Comparison of ENCODE assay signal across 18 cellular contexts in the genomic region with DNA sequence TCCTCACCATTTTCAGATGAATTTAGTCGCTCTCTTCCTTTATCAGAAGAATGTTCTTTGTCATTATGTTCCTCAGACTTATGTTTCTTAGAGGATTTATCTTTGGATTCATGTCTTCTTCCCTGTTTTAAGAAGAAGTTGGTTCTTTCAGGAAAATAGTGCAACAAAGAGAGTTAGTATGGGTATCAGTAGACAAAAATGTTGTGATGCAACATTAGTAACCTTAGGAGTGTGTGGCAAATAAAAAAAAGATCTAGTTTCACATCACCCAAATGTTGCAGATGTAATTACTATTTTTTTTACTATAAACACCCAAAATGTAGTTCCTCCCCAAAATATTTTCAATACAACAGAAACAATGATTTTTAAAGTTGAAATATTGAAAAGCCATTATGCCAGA. TPM values are rescaled to one million over a fixed set of nuclear protein-coding genes. Genes with fewer than 3 reads are reported as not detected.
DNase-seq lines count a peak whose midpoint lies in the region; ATAC-seq and TF ChIP-seq lines count a peak whose summit lies in the region.
"Had no signal": no experiment of that assay in that cellular context is flagged by ENCODE, and none has a peak within 500 bp of the region (broad histone marks: within the 10 kb centered on the region; RNA-seq: fewer than 3 reads in every experiment).

No MANE protein-coding gene starts in this region.

- H3K27ac ChIP-seq in breast epithelium (no peak overlapping the region), fibroblast of lung (ENCODE audit: insufficient read depth, low read length) (peak overlapping the region; percentile 20)
- no peak overlapping the region for H3K27ac ChIP-seq in CD4-positive, alpha-beta memory T cell (ENCODE audit: low read depth, low read length)
- H3K27ac ChIP-seq: HL-60, neural progenitor cell had no signal

- CTCF ChIA-PET in MCF 10A (lab: Yijun Ruan, JAX): no interaction called here
- CTCF ChIA-PET in CD4-positive, alpha-beta memory T cell (lab: Charles Lee; ENCODE audit: partially characterized antibody): interaction anchor here (0.8 kb wide), 1 partner anchor 47 kb away, joined by 3 read pairs; no protein-coding TSS in a partner anchor

- H3K4me1 ChIP-seq in breast epithelium: peaks cover 4 to 18% of the 10 kb centered on the region in 2 donors
- H3K4me1 ChIP-seq in fibroblast of lung (ENCODE audit: control insufficient read depth, extremely low read depth, insufficient read depth, low read length): peaks cover 5% of the 10 kb centered on the region
- peaks cover 31% of the 10 kb centered on the region for H3K4me1 ChIP-seq in CD4-positive, alpha-beta memory T cell (ENCODE audit: insufficient read depth, low read length)

- H3K36me3 ChIP-seq in breast epithelium: peaks cover 9% of the 10 kb centered on the region
- H3K36me3 ChIP-seq in fibroblast of lung (ENCODE audit: control insufficient read depth, insufficient read depth, low read length): peaks cover 28% of the 10 kb centered on the region
- peaks cover 82% of the 10 kb centered on the region for H3K36me3 ChIP-seq in CD4-positive, alpha-beta memory T cell (ENCODE audit: insufficient read depth, low read length)

- no peak overlapping the region for H3K4me3 Mint-ChIP-seq in MCF 10A (ENCODE audit: unreplicated experiment)
- H3K4me3 Mint-ChIP-seq in activated T-helper 17 cell treated with anti-CD3 and anti-CD28 coated beads, Interleukin-2, amount 50 U/mL, for 72 hours: peak overlapping the region; percentile 8
- H3K4me3 Mint-ChIP-seq in CD4-positive, alpha-beta memory T cell: no peak overlapping the region
- H3K4me3 Mint-ChIP-seq: neural progenitor cell; stimulated activated naive B cell treated with anti-CD40 and anti-IgM and Interleukin-4, amounts not matched to agents 10 μg/mL and 1 μg/mL and 100 μg/mL, for 72 hours had no signal

- H3K79me2 ChIP-seq in fibroblast of lung (ENCODE audit: control insufficient read depth, insufficient read depth, low read length): peaks cover 85% of the 10 kb centered on the region

- no peak overlapping the region for H3K4me3 ChIP-seq in breast epithelium
- no peak overlapping the region for H3K4me3 ChIP-seq in fibroblast of lung (replicated peaks in 1 of 4; ENCODE audit: control extremely low read depth in 1 of 4, insufficient read depth in 1 of 4, low read depth in 3 of 4, low read length in 4 of 4)
- H3K4me3 ChIP-seq in CD4-positive, alpha-beta memory T cell (ENCODE audit: low read length in 2 of 2): no peak overlapping the region
- H3K4me3 ChIP-seq: HAP-1, neural progenitor cell had no signal

- no peaks in the 10 kb centered on the region for H3K9me3 ChIP-seq in breast epithelium
- no peaks in the 10 kb centered on the region for H3K9me3 ChIP-seq in fibroblast of lung (ENCODE audit: control insufficient read depth, insufficient read depth, low read depth, low read length)
- H3K9me3 ChIP-seq in CD4-positive, alpha-beta memory T cell (ENCODE audit: control insufficient read depth in 1 of 2, low read length in 2 of 2): no peaks in the 10 kb centered on the region
- H3K9me3 ChIP-seq: HAP-1 had no signal

- H3K9ac ChIP-seq in fibroblast of lung (ENCODE audit: insufficient read depth, low read length): no peak overlapping the region
- H3K9ac ChIP-seq: neural progenitor cell had no signal

- H4K20me1 ChIP-seq in fibroblast of lung (ENCODE audit: control insufficient read depth, extremely low read depth, insufficient read depth, low read length): peaks cover 12% of the 10 kb centered on the region

- intact Hi-C loops in MCF 10A (cut with micrococcal nuclease) (loop anchor here (2.0 kb wide), 1 partner anchor 18 kb away; a partner anchor contains a TSS), breast epithelium (cut with DNase I; ENCODE audit: low total_unique reads) (loop anchor here (5.0 kb wide), 1 partner anchor 642 kb away; no protein-coding TSS in a partner anchor)
- intact Hi-C loops in CD4-positive, alpha-beta memory T cell (cut with micrococcal nuclease): no loop called here

- no TSS peak for BruUV-seq in MCF 10A (replicated peaks; lab: Mats Ljungman, UMichigan)

- H2AFZ ChIP-seq in fibroblast of lung (ENCODE audit: low read length): no peak overlapping the region
- H2AFZ ChIP-seq: neural progenitor cell had no signal

- no peaks in the 10 kb centered on the region for H3K27me3 ChIP-seq in breast epithelium
- no peaks in the 10 kb centered on the region for H3K27me3 ChIP-seq in fibroblast of lung (ENCODE audit: control insufficient read depth, insufficient read depth, low read length)
- H3K27me3 ChIP-seq in CD4-positive, alpha-beta memory T cell (ENCODE audit: insufficient read depth, low read length): no peaks in the 10 kb centered on the region
- H3K27me3 ChIP-seq: neural progenitor cell had no signal

- POLR2A ChIA-PET in MCF 10A (lab: Yijun Ruan, JAX): interaction anchor here (0.9 to 13.1 kb wide), 4 partner anchors 8 to 47 kb away, joined by 3 to 271 read pairs (median 8); a partner anchor contains a TSS
- POLR2A ChIA-PET in CD4-positive, alpha-beta memory T cell (lab: Charles Lee; ENCODE audit: partially characterized antibody): interaction anchor here (2.6 kb wide), 1 partner anchor 18 kb away, joined by 14 read pairs; a partner anchor contains a TSS

- no peak for TF ChIP-seq POLR2A in breast epithelium (IDR thresholded peaks at IDR 0.05)

- peaks cover 31% of the 10 kb centered on the region for H3K4me1 Mint-ChIP-seq in MCF 10A (ENCODE audit: insufficient read depth, unreplicated experiment)
- H3K4me1 Mint-ChIP-seq in activated T-helper 17 cell treated with anti-CD3 and anti-CD28 coated beads, Interleukin-2, amount 50 U/mL, for 72 hours: peaks cover 18% of the 10 kb centered on the region
- H3K4me1 Mint-ChIP-seq in CD4-positive, alpha-beta memory T cell: peaks cover 33 to 60% (median 45%) of the 10 kb centered on the region in 4 donors

- in situ Hi-C loops in GM13977 (cut with MboI; ENCODE audit: low pct_unique_long_range_greater_than_20kb, low sequenced_read_pairs, unreplicated experiment): no loop called here

- DNase-seq in MCF 10A (ENCODE audit: unreplicated experiment) (no peak), breast epithelium (ENCODE audit: low spot score in 2 of 2) (no peak), fibroblast of lung (ENCODE audit: low read depth in 2 of 2) (no peak), GM13977 (ENCODE audit: low spot score) (no peak)
- no peak for DNase-seq in CD4-positive, alpha-beta memory T cell
- DNase-seq: dermis blood vessel endothelial cell; NCI-H2081; NCI-H510A; retina; stimulated activated CD4-positive, alpha-beta T cell treated with anti-CD3 and anti-CD28 coated beads, Interleukin-15, amount 100 ng/mL, for 24 hours; stimulated activated naive B cell treated with anti-CD40 and anti-IgM and Interleukin-4, amounts not matched to agents 10 μg/mL and 1 μg/mL and 100 μg/mL, for 72 hours; trophoblast cell had no signal

- H3K9me3 Mint-ChIP-seq in MCF 10A (ENCODE audit: unreplicated experiment): no peaks in the 10 kb centered on the region
- no peaks in the 10 kb centered on the region for H3K9me3 Mint-ChIP-seq in activated T-helper 17 cell treated with anti-CD3 and anti-CD28 coated beads, Interleukin-2, amount 50 U/mL, for 72 hours
- no peaks in the 10 kb centered on the region for H3K9me3 Mint-ChIP-seq in CD4-positive, alpha-beta memory T cell
- H3K9me3 Mint-ChIP-seq: neural progenitor cell; stimulated activated naive B cell treated with anti-CD40 and anti-IgM and Interleukin-4, amounts not matched to agents 10 μg/mL and 1 μg/mL and 100 μg/mL, for 72 hours had no signal

- no peaks in the 10 kb centered on the region for H3K27me3 Mint-ChIP-seq in MCF 10A (ENCODE audit: insufficient read depth, unreplicated experiment)
- no peaks in the 10 kb centered on the region for H3K27me3 Mint-ChIP-seq in activated T-helper 17 cell treated with anti-CD3 and anti-CD28 coated beads, Interleukin-2, amount 50 U/mL, for 72 hours
- no peaks in the 10 kb centered on the region for H3K27me3 Mint-ChIP-seq in CD4-positive, alpha-beta memory T cell
- H3K27me3 Mint-ChIP-seq: stimulated activated naive B cell treated with anti-CD40 and anti-IgM and Interleukin-4, amounts not matched to agents 10 μg/mL and 1 μg/mL and 100 μg/mL, for 72 hours had no signal

- ATAC-seq in activated T-helper 17 cell treated with anti-CD3 and anti-CD28 coated beads, Interleukin-2, amount 50 U/mL, for 72 hours (replicated peaks): no peak
- ATAC-seq in GM21360 (IDR thresholded peaks at IDR 0.05; ENCODE audit: unreplicated experiment) (no peak), GM19452 (IDR thresholded peaks at IDR 0.05; ENCODE audit: unreplicated experiment) (no peak)
- ATAC-seq: stimulated activated naive B cell treated with anti-CD40 and anti-IgM and Interleukin-4, amounts not matched to agents 10 μg/mL and 1 μg/mL and 100 μg/mL, for 72 hours had no signal

- H3K4me2 ChIP-seq in fibroblast of lung (ENCODE audit: extremely low read depth, insufficient read depth, low read length): peak overlapping the region; percentile 18
- H3K4me2 ChIP-seq: neural progenitor cell had no signal

- peak overlapping the region; percentile 43 for H3K27ac Mint-ChIP-seq in MCF 10A (ENCODE audit: low read depth, unreplicated experiment)
- H3K27ac Mint-ChIP-seq in activated T-helper 17 cell treated with anti-CD3 and anti-CD28 coated beads, Interleukin-2, amount 50 U/mL, for 72 hours: no peak overlapping the region
- peak overlapping the region in 3 of 7 donors; percentile 12 to 55 (median 47) for H3K27ac Mint-ChIP-seq in CD4-positive, alpha-beta memory T cell
- H3K27ac Mint-ChIP-seq: neural progenitor cell had no signal

- TF ChIP-seq CTCF in MCF 10A (IDR thresholded peaks at IDR 0.05; ENCODE audit: unreplicated experiment) (no peak), breast epithelium (IDR thresholded peaks at IDR 0.05) (no peak), fibroblast of lung (conservative IDR thresholded peaks at IDR 0.05 in 1 of 2, IDR thresholded peaks at IDR 0.05 in 1 of 2; ENCODE audit: low read depth in 1 of 2, low read length in 2 of 2) (no peak), GM13977 (IDR thresholded peaks at IDR 0.05; ENCODE audit: extremely low read depth, insufficient read depth, missing control alignments) (no peak)

- H3K36me3 Mint-ChIP-seq in MCF 10A (ENCODE audit: insufficient read depth, unreplicated experiment): peaks cover 97% of the 10 kb centered on the region
- no peaks in the 10 kb centered on the region for H3K36me3 Mint-ChIP-seq in activated T-helper 17 cell treated with anti-CD3 and anti-CD28 coated beads, Interleukin-2, amount 50 U/mL, for 72 hours (ENCODE audit: low read depth)
- peaks cover 74 to 86% of the 10 kb centered on the region in 2 donors for H3K36me3 Mint-ChIP-seq in CD4-positive, alpha-beta memory T cell

RNA-seq across cellular contexts. Expression of a gene that starts 7.8 kb away (rescaled TPM):
- 74.9 and 93.4 TPM in 2 replicates for total RNA-seq in MCF 10A (2022)
- 100 to 1,000 TPM in 2 of 3 donors, 10 to 100 TPM in 1; 85.5 to 122 (median 112) TPM for total RNA-seq in breast epithelium
- 100 to 1,000 TPM; 103 to 110 TPM for total RNA-seq in activated T-helper 17 cell treated with anti-CD3 and anti-CD28 coated beads, Interleukin-2, amount 50 U/mL, for 72 hours
- 37.5 and 49.0 TPM in 2 replicates for total RNA-seq in fibroblast of lung
- polyA plus RNA-seq in fibroblast of lung: 41.8 and 56.6 TPM in 2 replicates
- 42.8 and 54.3 TPM in 2 replicates for polyA plus RNA-seq in fibroblast of lung (2012)
- 2.6 and 3.7 TPM in 2 replicates for polyA minus RNA-seq in fibroblast of lung (ENCODE audit: low replicate concordance)
- total RNA-seq in CD4-positive, alpha-beta memory T cell: 100 to 1,000 TPM; 138 to 141 TPM
- polyA plus RNA-seq in CD4-positive, alpha-beta memory T cell: 10 to 100 TPM; 16.1 to 50.0 TPM

RNA-seq across cellular contexts. Expression of a gene that starts 8.1 kb away (rescaled TPM):
- total RNA-seq in MCF 10A (2022): 18.0 and 26.1 TPM in 2 replicates
- 10 to 100 TPM; 15.5 to 36.0 (median 18.0) TPM for total RNA-seq in breast epithelium
- 100 to 1,000 TPM; 128 to 148 TPM for total RNA-seq in activated T-helper 17 cell treated with anti-CD3 and anti-CD28 coated beads, Interleukin-2, amount 50 U/mL, for 72 hours
- total RNA-seq in fibroblast of lung: 8.0 and 14.4 TPM in 2 replicates
- 11.0 and 21.0 TPM in 2 replicates for polyA plus RNA-seq in fibroblast of lung
- 4.8 and 10.3 TPM in 2 replicates for polyA plus RNA-seq in fibroblast of lung (2012)
- 5.7 and 26.5 TPM in 2 replicates for polyA minus RNA-seq in fibroblast of lung (ENCODE audit: low replicate concordance)
- 10 to 100 TPM; 29.7 to 30.9 TPM for total RNA-seq in CD4-positive, alpha-beta memory T cell
- polyA plus RNA-seq in CD4-positive, alpha-beta memory T cell: 1 to 10 TPM; 3.3 to 3.7 TPM

RNA-seq across cellular contexts. Expression of a gene that starts 18.2 kb away (rescaled TPM):
- total RNA-seq in MCF 10A (2022) (33.4 and 41.8 TPM in 2 replicates), breast epithelium (10 to 100 TPM; 16.8 to 42.0 (median 30.8) TPM), fibroblast of lung (20.5 and 23.8 TPM in 2 replicates)
- total RNA-seq in activated T-helper 17 cell treated with anti-CD3 and anti-CD28 coated beads, Interleukin-2, amount 50 U/mL, for 72 hours: 10 to 100 TPM; 33.6 to 37.0 TPM
- polyA plus RNA-seq in fibroblast of lung: 10.9 and 11.6 TPM in 2 replicates
- polyA plus RNA-seq in fibroblast of lung (2012): 6.8 and 7.7 TPM in 2 replicates
- polyA minus RNA-seq in fibroblast of lung (ENCODE audit: low replicate concordance): 2.9 and 3.0 TPM in 2 replicates
- total RNA-seq in CD4-positive, alpha-beta memory T cell: 10 to 100 TPM; 52.0 to 59.9 TPM
- 10 to 100 TPM in 1 of 2 donors, 1 to 10 TPM in 1; 5.4 to 13.9 TPM for polyA plus RNA-seq in CD4-positive, alpha-beta memory T cell
